ENCODE assay signal across 1 cellular context in genomic region chr4:17468638-17469221, GRCh38.
TF ChIP-seq lines count a peak whose summit lies in the region.

No MANE protein-coding gene starts in this region.

TF ChIP-seq in H1, 55 proteins besides CTCF, POLR2A, EP300 and RAD21:
- no peak for TF ChIP-seq GABPA (IDR thresholded peaks at IDR 0.05; ENCODE audit: borderline replicate concordance, insufficient read depth, low read length)
- no peak for TF ChIP-seq MAFK (IDR thresholded peaks at IDR 0.05; ENCODE audit: low read depth, low read length)
- no peak for TF ChIP-seq CREB1 (IDR thresholded peaks at IDR 0.05)
- no peak for TF ChIP-seq MAX (IDR thresholded peaks at IDR 0.05)
- no peak for TF ChIP-seq TAF1 (IDR thresholded peaks at IDR 0.05; ENCODE audit: low read depth, low read length)
- no peak for TF ChIP-seq ASH2L (IDR thresholded peaks at IDR 0.05; ENCODE audit: low read length)
- TF ChIP-seq KDM1A (IDR thresholded peaks at IDR 0.05; ENCODE audit: borderline replicate concordance, low read length), result no peak
- no peak for TF ChIP-seq CHD7 (IDR thresholded peaks at IDR 0.05; ENCODE audit: insufficient replicate concordance, low read length)
- no peak for TF ChIP-seq CHD2 (IDR thresholded peaks at IDR 0.05; ENCODE audit: low read length)
- TF ChIP-seq EGR1 (IDR thresholded peaks at IDR 0.05; ENCODE audit: borderline replicate concordance, low read depth, low read length), result no peak
- no peak for TF ChIP-seq GTF2F1 (IDR thresholded peaks at IDR 0.05; ENCODE audit: borderline replicate concordance, low read depth, low read length)
